ENCODE assay signal across 26 cellular contexts in the genomic region with DNA sequence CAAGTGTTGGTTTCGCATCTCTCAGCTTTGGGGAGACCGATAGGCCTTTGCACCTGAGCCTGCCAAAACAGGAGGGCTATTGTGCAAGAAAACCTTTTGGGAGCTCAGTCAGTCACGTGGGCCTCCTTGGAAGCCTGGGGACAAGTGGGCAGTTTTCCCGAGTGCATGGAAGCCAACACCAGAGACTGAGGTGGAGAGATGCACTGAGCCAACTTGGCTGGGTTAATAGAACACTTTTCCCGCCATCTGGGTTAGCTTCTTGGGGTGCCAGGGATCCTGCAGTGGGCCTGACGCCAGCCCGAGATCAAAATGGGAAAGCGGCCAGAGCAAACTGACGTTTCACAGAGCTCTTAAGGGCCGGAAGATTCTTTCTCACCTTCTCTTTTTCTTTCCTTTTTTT. TPM values are rescaled to one million over a fixed set of nuclear protein-coding genes. Genes with fewer than 3 reads are reported as not detected.
"Had no signal": no experiment of that assay in that cellular context is flagged by ENCODE, and none has a peak within 500 bp of the region (broad histone marks: within the 10 kb centered on the region; RNA-seq: fewer than 3 reads in every experiment).

No MANE protein-coding gene starts in this region.

- H3K9me3 ChIP-seq: SJCRH30, SK-N-SH had no signal

- H3K27ac ChIP-seq: Peyer's patch, RWPE1, SJCRH30, VCaP had no signal

- ATAC-seq: activated T-cell treated with anti-CD3 and anti-CD28 coated beads, Interleukin-2, amount 50 U/mL, for 4 hours had no signal

- H3K4me1 ChIP-seq: Peyer's patch, SJCRH30 had no signal

- DNase-seq: activated CD4-positive, alpha-beta memory T cell treated with anti-CD3 and anti-CD28 coated beads for 36 hours; activated CD4-positive, alpha-beta T cell treated with anti-CD3 and anti-CD28 coated beads, Interleukin-2, amount 10 ng/mL, durations not matched to agents 7 days and 5 days; activated CD4-positive, CD25-positive, alpha-beta regulatory T cell; activated CD8-positive, alpha-beta memory T cell treated with anti-CD3 and anti-CD28 coated beads for 24 hours; activated effector memory CD4-positive, alpha-beta T cell treated with anti-CD3 and anti-CD28 coated beads, Interleukin-2, amount 50 U/mL, for 16 hours; activated naive CD4-positive, alpha-beta T cell treated with anti-CD3 and anti-CD28 coated beads for 36 hours; activated T-cell treated with anti-CD3 and anti-CD28 coated beads, Interleukin-2, amount 50 U/mL, for 4 hours; Kasumi-1; NCI-H1048; NCI-H146; NCI-H187 treated with DMSO at 0.1 percent for 48 hours; NCI-H2081 treated with DMSO at 0.1 percent for 48 hours; NCI-H526; NCI-H774; NK-92 treated with Interleukin-12 subunit alpha and Interleukin-12 subunit beta, amount 100 ng/mL, for 24 hours; Peyer's patch; Right ventricle myocardium superior; SJCRH30; SK-N-SH; T-helper 1 cell had no signal

- H3K4me3 ChIP-seq: Peyer's patch, SJCRH30 had no signal

- H3K36me3 ChIP-seq: Peyer's patch, SJCRH30 had no signal

- FAIRE-seq: astrocyte had no signal

- H3K4me2 ChIP-seq: SK-N-SH had no signal

- H3K27me3 ChIP-seq: Peyer's patch, SJCRH30 had no signal

- H3K9ac ChIP-seq: SK-N-SH had no signal

RNA-seq across cellular contexts. Expression of a gene that starts 2.8 kb away (rescaled TPM):
- total RNA-seq: astrocyte, cardiac septum, NCI-H460, Peyer's patch, Right ventricle myocardium superior, SJCRH30 had no signal
- polyA plus RNA-seq: SK-N-SH had no signal

RNA-seq across cellular contexts. Expression of a gene that starts 10.1 kb away (rescaled TPM):
- total RNA-seq: activated CD4-positive, alpha-beta memory T cell treated with anti-CD3 and anti-CD28 coated beads for 36 hours; activated CD4-positive, alpha-beta T cell treated with anti-CD3 and anti-CD28 coated beads, Interleukin-2, amount 10 ng/mL, durations not matched to agents 7 days and 5 days; activated naive CD4-positive, alpha-beta T cell treated with anti-CD3 and anti-CD28 coated beads for 36 hours; activated T-cell treated with anti-CD3 and anti-CD28 coated beads, Interleukin-2, amount 50 U/mL, for 4 hours; astrocyte; cardiac septum; NCI-H460; Peyer's patch; Right ventricle myocardium superior; SJCRH30; T-helper 2 cell treated with Interferon-gamma antibody and Interleukin-4, amounts not matched to agents 100 ng/mL and 5 ng/mL, for 36 hours had no signal
- polyA plus RNA-seq: SK-N-SH had no signal

RNA-seq across cellular contexts. Expression of a gene that starts 18.4 kb away (rescaled TPM):
- total RNA-seq: activated CD4-positive, alpha-beta memory T cell treated with anti-CD3 and anti-CD28 coated beads for 36 hours; activated CD4-positive, alpha-beta T cell treated with anti-CD3 and anti-CD28 coated beads, Interleukin-2, amount 10 ng/mL, durations not matched to agents 7 days and 5 days; activated naive CD4-positive, alpha-beta T cell treated with anti-CD3 and anti-CD28 coated beads for 36 hours; activated T-cell treated with anti-CD3 and anti-CD28 coated beads, Interleukin-2, amount 50 U/mL, for 4 hours; astrocyte; cardiac septum; NCI-H460; Peyer's patch; Right ventricle myocardium superior; SJCRH30; T-helper 2 cell treated with Interferon-gamma antibody and Interleukin-4, amounts not matched to agents 100 ng/mL and 5 ng/mL, for 36 hours had no signal
- polyA plus RNA-seq: SK-N-SH had no signal

RNA-seq across cellular contexts. Expression of a gene that starts 22.1 kb away (rescaled TPM):
- total RNA-seq: activated naive CD4-positive, alpha-beta T cell treated with anti-CD3 and anti-CD28 coated beads for 36 hours; astrocyte; cardiac septum; NCI-H460; SJCRH30 had no signal
- polyA plus RNA-seq: SK-N-SH had no signal
